In genomic region chr3:53252105-53252946, GRCh38 we compare ENCODE assay signal across 9 cellular contexts. TPM values are rescaled to one million over a fixed set of nuclear protein-coding genes. Genes with fewer than 3 reads are reported as not detected.
DNase-seq lines count a peak whose midpoint lies in the region; ATAC-seq and TF ChIP-seq lines count a peak whose summit lies in the region.
"Had no signal": no experiment of that assay in that cellular context is flagged by ENCODE, and none has a peak within 500 bp of the region (broad histone marks: within the 10 kb centered on the region; RNA-seq: fewer than 3 reads in every experiment).

No MANE protein-coding gene starts in this region.

- no peaks in the 10 kb centered on the region for H3K9me3 Mint-ChIP-seq in activated CD8-positive, alpha-beta memory T cell treated with anti-CD3 and anti-CD28 coated beads, Interleukin-2, amount 10 ng/mL, durations not matched to agents 7 days and 5 days (ENCODE audit: low read depth)

- no peaks in the 10 kb centered on the region for H3K27me3 Mint-ChIP-seq in activated CD8-positive, alpha-beta memory T cell treated with anti-CD3 and anti-CD28 coated beads, Interleukin-2, amount 10 ng/mL, durations not matched to agents 7 days and 5 days

- TF ChIP-seq EP300 in gastroesophageal sphincter (IDR thresholded peaks at IDR 0.05) (no peak), stomach (IDR thresholded peaks at IDR 0.05) (no peak), ovary (IDR thresholded peaks at IDR 0.05) (no peak)

- TF ChIP-seq POLR2A in gastroesophageal sphincter (IDR thresholded peaks at IDR 0.05), result no peak
- TF ChIP-seq POLR2A in stomach (IDR thresholded peaks at IDR 0.05), result no peak
- no peak for TF ChIP-seq POLR2A in ovary (IDR thresholded peaks at IDR 0.05)

- peak overlapping the region; percentile 79 for H3K4me2 ChIP-seq in SU-DHL-6 (ENCODE audit: low read depth, low read length, poor library complexity, severe bottlenecking)

- no peak for DNase-seq in activated CD8-positive, alpha-beta memory T cell treated with anti-CD3 and anti-CD28 coated beads, Interleukin-2, amount 10 ng/mL, durations not matched to agents 7 days and 5 days
- no peak for DNase-seq in activated CD8-positive, alpha-beta memory T cell treated with anti-CD3 and anti-CD28 coated beads, Interleukin-2, amount 50 U/mL, for 4 hours
- DNase-seq in stomach (no peak), midbrain (lab: John Stamatoyannopoulos, UW) (no peak), ovary (no peak)

- intact Hi-C loops in stomach (cut with DNase I; ENCODE audit: low total_unique reads), result no loop called here
- intact Hi-C loops in ovary (cut with DNase I), result loop anchor here in 1 of 4 donors (5.0 kb wide), 1 partner anchor 85 kb away; no protein-coding TSS in a partner anchor

- peaks cover 15% of the 10 kb centered on the region for H3K36me3 Mint-ChIP-seq in activated CD8-positive, alpha-beta memory T cell treated with anti-CD3 and anti-CD28 coated beads, Interleukin-2, amount 10 ng/mL, durations not matched to agents 7 days and 5 days

- peaks cover 83% of the 10 kb centered on the region for H3K79me2 ChIP-seq in SU-DHL-6 (ENCODE audit: insufficient read depth, low read length)

- H3K27ac Mint-ChIP-seq in activated CD8-positive, alpha-beta memory T cell treated with anti-CD3 and anti-CD28 coated beads, Interleukin-2, amount 10 ng/mL, durations not matched to agents 7 days and 5 days, result peak overlapping the region; percentile 60

- no peak overlapping the region; the same call in 1 of the 2 replicates for H3K27ac ChIP-seq in SU-DHL-6 (ENCODE audit: low read depth, low read length)
- peak overlapping the region in 3 of 4 donors; percentile 32 to 92 (median 91) for H3K27ac ChIP-seq in gastroesophageal sphincter
- H3K27ac ChIP-seq in stomach, result peak overlapping the region in 4 of 5 donors; percentile 11 to 85 (median 57)
- H3K27ac ChIP-seq in ovary, result no peak overlapping the region

- no peak for ATAC-seq in activated CD8-positive, alpha-beta memory T cell treated with anti-CD3 and anti-CD28 coated beads, Interleukin-2, amount 10 ng/mL, durations not matched to agents 7 days and 5 days
- ATAC-seq in gastroesophageal sphincter, result no peak
- ATAC-seq in GM18868 (IDR thresholded peaks at IDR 0.05; ENCODE audit: unreplicated experiment), result no peak

- H3K27me3 ChIP-seq in SU-DHL-6 (ENCODE audit: low read length) (no peaks in the 10 kb centered on the region), gastroesophageal sphincter (no peaks in the 10 kb centered on the region), stomach (no peaks in the 10 kb centered on the region), ovary (no peaks in the 10 kb centered on the region)

- H4K20me1 ChIP-seq in SU-DHL-6 (ENCODE audit: low read depth, low read length), result peaks cover 12% of the 10 kb centered on the region; the same call in 1 of the 2 replicates

- peak overlapping the region; percentile 15 for H3K4me3 Mint-ChIP-seq in activated CD8-positive, alpha-beta memory T cell treated with anti-CD3 and anti-CD28 coated beads, Interleukin-2, amount 10 ng/mL, durations not matched to agents 7 days and 5 days

- H3K4me1 Mint-ChIP-seq in activated CD8-positive, alpha-beta memory T cell treated with anti-CD3 and anti-CD28 coated beads, Interleukin-2, amount 10 ng/mL, durations not matched to agents 7 days and 5 days, result peaks cover 64% of the 10 kb centered on the region

- no peaks in the 10 kb centered on the region for H3K9me2 ChIP-seq in SU-DHL-6 (replicated peaks; ENCODE audit: insufficient read depth, low read length)

- peak overlapping the region; percentile 4; the same call in 1 of the 2 replicates for H3K9ac ChIP-seq in SU-DHL-6 (ENCODE audit: low read length)

- no peak overlapping the region for H2AFZ ChIP-seq in SU-DHL-6 (ENCODE audit: low read depth, low read length, severe bottlenecking)

- 0 out of 2 replicates have a peak, but pooled peaks cover 3% of the 10 kb centered on the region for H3F3A ChIP-seq in SU-DHL-6 (ENCODE audit: insufficient read depth)

- no peak for TF ChIP-seq CTCF in SU-DHL-6 (IDR thresholded peaks at IDR 0.05; ENCODE audit: insufficient read depth, low read length, poor library complexity, severe bottlenecking)
- TF ChIP-seq CTCF in gastroesophageal sphincter (IDR thresholded peaks at IDR 0.05), result no peak
- no peak for TF ChIP-seq CTCF in stomach (IDR thresholded peaks at IDR 0.05)
- TF ChIP-seq CTCF in ovary (IDR thresholded peaks at IDR 0.05), result no peak

- H3K9me3 ChIP-seq in SU-DHL-6 (ENCODE audit: insufficient read depth, low read length), result no peaks in the 10 kb centered on the region
- H3K9me3 ChIP-seq in gastroesophageal sphincter, result no peaks in the 10 kb centered on the region
- no peaks in the 10 kb centered on the region for H3K9me3 ChIP-seq in stomach
- H3K9me3 ChIP-seq in ovary, result no peaks in the 10 kb centered on the region

- H3K4me1 ChIP-seq in gastroesophageal sphincter, result peaks cover 0 to 80% (median 33%) of the 10 kb centered on the region in 3 donors
- H3K4me1 ChIP-seq in stomach, result peaks cover 43 to 85% (median 70%) of the 10 kb centered on the region in 4 donors
- peaks cover 10% of the 10 kb centered on the region for H3K4me1 ChIP-seq in ovary (ENCODE audit: insufficient read depth)

- CTCF ChIA-PET in activated CD8-positive, alpha-beta memory T cell treated with anti-CD3 and anti-CD28 coated beads, Interleukin-2, amount 10 ng/mL, durations not matched to agents 7 days and 5 days (lab: Charles Lee), result interaction anchor here (1.0 to 3.0 kb wide), 5 partner anchors 9 to 118 kb away, joined by 3 to 10 read pairs (median 5); no protein-coding TSS in a partner anchor

- H3K4me3 ChIP-seq in SU-DHL-6 (ENCODE audit: insufficient read depth, low read length, poor library complexity, severe bottlenecking) (no peak overlapping the region), gastroesophageal sphincter (peak overlapping the region in 1 of 2 donors; percentile 99), stomach (peak overlapping the region in 2 of 4 donors; percentile 82 to 96), ovary (no peak overlapping the region)
- H3K4me3 ChIP-seq: skin epidermis had no signal

- 39 to 54% methylated on average over 8 to 10 of the region's 10 CpGs for WGBS in gastroesophageal sphincter (ENCODE audit: low coverage in 1 of 2), 2 donors
- 31 to 46% (median 32%) methylated on average over 10 of the region's 10 CpGs for WGBS in stomach, 5 donors
- 58 to 65% (median 61%) methylated on average over 10 of the region's 10 CpGs for WGBS in ovary, 3 donors

- no peaks in the 10 kb centered on the region for H3K36me3 ChIP-seq in SU-DHL-6 (ENCODE audit: low read length)
- H3K36me3 ChIP-seq in gastroesophageal sphincter, result no peaks in the 10 kb centered on the region
- no peaks in the 10 kb centered on the region for H3K36me3 ChIP-seq in stomach
- no peaks in the 10 kb centered on the region for H3K36me3 ChIP-seq in ovary

RNA-seq across cellular contexts. Expression of gene TKT, which starts 3.5 kb away (rescaled TPM):
- total RNA-seq in activated CD8-positive, alpha-beta memory T cell treated with anti-CD3 and anti-CD28 coated beads, Interleukin-2, amount 10 ng/mL, durations not matched to agents 7 days and 5 days, result 100 to 1,000 TPM; 226 to 231 TPM
- total RNA-seq in gastroesophageal sphincter, result 100 to 1,000 TPM; 218 to 386 (median 278) TPM
- 100 to 1,000 TPM in 3 of 5 donors, 10 to 100 TPM in 2; 88.3 to 247 (median 162) TPM for total RNA-seq in stomach
- 100 to 1,000 TPM in 2 of 3 donors, 10 to 100 TPM in 1; 84.9 to 385 (median 118) TPM for polyA plus RNA-seq in stomach
- total RNA-seq in ovary, result 100 to 1,000 TPM; 109 to 279 (median 230) TPM
- 100 to 1,000 TPM in 1 of 2 donors, 10 to 100 TPM in 1; 62.6 to 208 TPM for polyA plus RNA-seq in ovary

Comparison
In these comparisons a context has a peak if more than half of its experiments do, and no peak if none do; other contexts are left out.
1. H3K27ac ChIP-seq: peak in gastroesophageal sphincter (3 of 4) and stomach (4 of 5); none in SU-DHL-6 (single experiment) and ovary (0 of 2).